Comparison of ENCODE assay signal across 1 cellular context in genomic region chr10:29324220-29324831, GRCh38.
TF ChIP-seq lines count a peak whose summit lies in the region.

No MANE protein-coding gene starts in this region.

TF ChIP-seq in HepG2, 621 proteins besides CTCF, POLR2A, EP300 and RAD21 (continued from another document and continues in another):
- TF ChIP-seq TRAFD1 (CRISPR knock-in tag; IDR thresholded peaks at IDR 0.05; ENCODE audit: borderline replicate concordance) (no peak), ZNF251 (CRISPR knock-in tag; IDR thresholded peaks at IDR 0.05) (no peak), PPARG (CRISPR knock-in tag; conservative IDR thresholded peaks at IDR 0.05) (no peak), ZNF264 (CRISPR knock-in tag; IDR thresholded peaks at IDR 0.05) (0 out of 2 replicates have a peak, but pooled peaks have one; percentile 30), NR2C2 (CRISPR knock-in tag; IDR thresholded peaks at IDR 0.05; ENCODE audit: borderline replicate concordance) (no peak), ZFX (CRISPR knock-in tag; IDR thresholded peaks at IDR 0.05; ENCODE audit: low read depth) (peak; percentile 22; the same call in 1 of the 2 replicates), ZNF619 (CRISPR knock-in tag; IDR thresholded peaks at IDR 0.05) (no peak), HDAC6 (IDR thresholded peaks at IDR 0.05; ENCODE audit: low read depth, low read length) (no peak), NFATC3 (CRISPR knock-in tag; IDR thresholded peaks at IDR 0.05) (no peak), SMARCE1 (IDR thresholded peaks at IDR 0.05; ENCODE audit: borderline replicate concordance) (no peak), HNF4G (IDR thresholded peaks at IDR 0.05; ENCODE audit: borderline replicate concordance, low read depth, low read length) (no peak), HNF4G (CRISPR knock-in tag; IDR thresholded peaks at IDR 0.05; ENCODE audit: borderline replicate concordance, low read depth) (no peak), ZNF792 (CRISPR knock-in tag; IDR thresholded peaks at IDR 0.05) (peak; percentile 29; the same call in 1 of the 2 replicates), KAT8 (CRISPR knock-in tag; IDR thresholded peaks at IDR 0.05) (peak; percentile 34; the same call in 1 of the 2 replicates), NCOR1 (IDR thresholded peaks at IDR 0.05; ENCODE audit: borderline replicate concordance, low read length) (0 out of 2 replicates have a peak, but pooled peaks have one; percentile 51), TARDBP (CRISPR knock-in tag; IDR thresholded peaks at IDR 0.05) (peak; percentile 52; the same call in 1 of the 2 replicates), FIP1L1 (IDR thresholded peaks at IDR 0.05; ENCODE audit: borderline replicate concordance, insufficient read depth, low read depth, low read length) (no peak), ZNF235 (CRISPR knock-in tag; IDR thresholded peaks at IDR 0.05; ENCODE audit: borderline replicate concordance) (no peak), ZNF296 (CRISPR knock-in tag; conservative IDR thresholded peaks at IDR 0.05) (no peak), ZNF790 (CRISPR knock-in tag; IDR thresholded peaks at IDR 0.05; ENCODE audit: borderline replicate concordance) (no peak), ISX (CRISPR knock-in tag; conservative IDR thresholded peaks at IDR 0.05) (no peak), THYN1 (CRISPR knock-in tag; IDR thresholded peaks at IDR 0.05; ENCODE audit: borderline replicate concordance, low read depth) (no peak), SAFB2 (CRISPR knock-in tag; IDR thresholded peaks at IDR 0.05; ENCODE audit: borderline replicate concordance, low read depth) (no peak), ZGPAT (CRISPR knock-in tag; IDR thresholded peaks at IDR 0.05) (0 out of 2 replicates have a peak, but pooled peaks have one; percentile 22), ZNF724P (CRISPR knock-in tag; IDR thresholded peaks at IDR 0.05; ENCODE audit: borderline replicate concordance) (no peak), ZNF30 (CRISPR knock-in tag; IDR thresholded peaks at IDR 0.05) (no peak), STAG1 (CRISPR knock-in tag; IDR thresholded peaks at IDR 0.05) (no peak), KMT2A (CRISPR knock-in tag; IDR thresholded peaks at IDR 0.05) (0 out of 2 replicates have a peak, but pooled peaks have one; percentile 24), TCF7L2 (IDR thresholded peaks at IDR 0.05; ENCODE audit: low read depth, low read length) (no peak), ARNTL (CRISPR knock-in tag; IDR thresholded peaks at IDR 0.05) (no peak), HDAC2 (CRISPR knock-in tag; IDR thresholded peaks at IDR 0.05) (peak; percentile 52; the same call in 1 of the 2 replicates), PCBP2 (optimal IDR thresholded peaks at IDR 0.05; ENCODE audit: low read depth, low read length, poor library complexity, severe bottlenecking) (no peak), LRRFIP1 (CRISPR knock-in tag; conservative IDR thresholded peaks at IDR 0.05) (no peak), SP2 (CRISPR knock-in tag; IDR thresholded peaks at IDR 0.05) (no peak), ZNF614 (CRISPR knock-in tag; IDR thresholded peaks at IDR 0.05; ENCODE audit: borderline replicate concordance) (peak; percentile 13; the same call in 1 of the 2 replicates), CBX5 (CRISPR knock-in tag; IDR thresholded peaks at IDR 0.05; ENCODE audit: borderline replicate concordance) (0 out of 2 replicates have a peak, but pooled peaks have one; percentile 43), TBL1XR1 (IDR thresholded peaks at IDR 0.05; ENCODE audit: borderline replicate concordance, low read length, partially characterized antibody) (peak; percentile 38), DR1 (CRISPR knock-in tag; IDR thresholded peaks at IDR 0.05) (no peak)
- TF ChIP-seq, protein P1, sequence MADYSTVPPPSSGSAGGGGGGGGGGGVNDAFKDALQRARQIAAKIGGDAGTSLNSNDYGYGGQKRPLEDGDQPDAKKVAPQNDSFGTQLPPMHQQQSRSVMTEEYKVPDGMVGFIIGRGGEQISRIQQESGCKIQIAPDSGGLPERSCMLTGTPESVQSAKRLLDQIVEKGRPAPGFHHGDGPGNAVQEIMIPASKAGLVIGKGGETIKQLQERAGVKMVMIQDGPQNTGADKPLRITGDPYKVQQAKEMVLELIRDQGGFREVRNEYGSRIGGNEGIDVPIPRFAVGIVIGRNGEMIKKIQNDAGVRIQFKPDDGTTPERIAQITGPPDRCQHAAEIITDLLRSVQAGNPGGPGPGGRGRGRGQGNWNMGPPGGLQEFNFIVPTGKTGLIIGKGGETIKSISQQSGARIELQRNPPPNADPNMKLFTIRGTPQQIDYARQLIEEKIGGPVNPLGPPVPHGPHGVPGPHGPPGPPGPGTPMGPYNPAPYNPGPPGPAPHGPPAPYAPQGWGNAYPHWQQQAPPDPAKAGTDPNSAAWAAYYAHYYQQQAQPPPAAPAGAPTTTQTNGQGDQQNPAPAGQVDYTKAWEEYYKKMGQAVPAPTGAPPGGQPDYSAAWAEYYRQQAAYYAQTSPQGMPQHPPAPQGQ (CRISPR knock-in tag; IDR thresholded peaks at IDR 0.05; ENCODE audit: borderline replicate concordance) = no peak
- TF ChIP-seq, protein P2, sequence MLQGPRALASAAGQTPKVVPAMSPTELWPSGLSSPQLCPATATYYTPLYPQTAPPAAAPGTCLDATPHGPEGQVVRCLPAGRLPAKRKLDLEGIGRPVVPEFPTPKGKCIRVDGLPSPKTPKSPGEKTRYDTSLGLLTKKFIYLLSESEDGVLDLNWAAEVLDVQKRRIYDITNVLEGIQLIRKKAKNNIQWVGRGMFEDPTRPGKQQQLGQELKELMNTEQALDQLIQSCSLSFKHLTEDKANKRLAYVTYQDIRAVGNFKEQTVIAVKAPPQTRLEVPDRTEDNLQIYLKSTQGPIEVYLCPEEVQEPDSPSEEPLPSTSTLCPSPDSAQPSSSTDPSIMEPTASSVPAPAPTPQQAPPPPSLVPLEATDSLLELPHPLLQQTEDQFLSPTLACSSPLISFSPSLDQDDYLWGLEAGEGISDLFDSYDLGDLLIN (CRISPR knock-in tag; IDR thresholded peaks at IDR 0.05; ENCODE audit: borderline replicate concordance) = no peak
- TF ChIP-seq, protein P3, sequence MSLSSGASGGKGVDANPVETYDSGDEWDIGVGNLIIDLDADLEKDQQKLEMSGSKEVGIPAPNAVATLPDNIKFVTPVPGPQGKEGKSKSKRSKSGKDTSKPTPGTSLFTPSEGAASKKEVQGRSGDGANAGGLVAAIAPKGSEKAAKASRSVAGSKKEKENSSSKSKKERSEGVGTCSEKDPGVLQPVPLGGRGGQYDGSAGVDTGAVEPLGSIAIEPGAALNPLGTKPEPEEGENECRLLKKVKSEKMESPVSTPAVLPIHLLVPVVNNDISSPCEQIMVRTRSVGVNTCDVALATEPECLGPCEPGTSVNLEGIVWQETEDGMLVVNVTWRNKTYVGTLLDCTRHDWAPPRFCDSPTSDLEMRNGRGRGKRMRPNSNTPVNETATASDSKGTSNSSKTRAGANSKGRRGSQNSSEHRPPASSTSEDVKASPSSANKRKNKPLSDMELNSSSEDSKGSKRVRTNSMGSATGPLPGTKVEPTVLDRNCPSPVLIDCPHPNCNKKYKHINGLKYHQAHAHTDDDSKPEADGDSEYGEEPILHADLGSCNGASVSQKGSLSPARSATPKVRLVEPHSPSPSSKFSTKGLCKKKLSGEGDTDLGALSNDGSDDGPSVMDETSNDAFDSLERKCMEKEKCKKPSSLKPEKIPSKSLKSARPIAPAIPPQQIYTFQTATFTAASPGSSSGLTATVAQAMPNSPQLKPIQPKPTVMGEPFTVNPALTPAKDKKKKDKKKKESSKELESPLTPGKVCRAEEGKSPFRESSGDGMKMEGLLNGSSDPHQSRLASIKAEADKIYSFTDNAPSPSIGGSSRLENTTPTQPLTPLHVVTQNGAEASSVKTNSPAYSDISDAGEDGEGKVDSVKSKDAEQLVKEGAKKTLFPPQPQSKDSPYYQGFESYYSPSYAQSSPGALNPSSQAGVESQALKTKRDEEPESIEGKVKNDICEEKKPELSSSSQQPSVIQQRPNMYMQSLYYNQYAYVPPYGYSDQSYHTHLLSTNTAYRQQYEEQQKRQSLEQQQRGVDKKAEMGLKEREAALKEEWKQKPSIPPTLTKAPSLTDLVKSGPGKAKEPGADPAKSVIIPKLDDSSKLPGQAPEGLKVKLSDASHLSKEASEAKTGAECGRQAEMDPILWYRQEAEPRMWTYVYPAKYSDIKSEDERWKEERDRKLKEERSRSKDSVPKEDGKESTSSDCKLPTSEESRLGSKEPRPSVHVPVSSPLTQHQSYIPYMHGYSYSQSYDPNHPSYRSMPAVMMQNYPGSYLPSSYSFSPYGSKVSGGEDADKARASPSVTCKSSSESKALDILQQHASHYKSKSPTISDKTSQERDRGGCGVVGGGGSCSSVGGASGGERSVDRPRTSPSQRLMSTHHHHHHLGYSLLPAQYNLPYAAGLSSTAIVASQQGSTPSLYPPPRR (CRISPR knock-in tag; IDR thresholded peaks at IDR 0.05; ENCODE audit: borderline replicate concordance) = peak; percentile 37; the same call in 1 of the 2 replicates
- TF ChIP-seq, protein P4, sequence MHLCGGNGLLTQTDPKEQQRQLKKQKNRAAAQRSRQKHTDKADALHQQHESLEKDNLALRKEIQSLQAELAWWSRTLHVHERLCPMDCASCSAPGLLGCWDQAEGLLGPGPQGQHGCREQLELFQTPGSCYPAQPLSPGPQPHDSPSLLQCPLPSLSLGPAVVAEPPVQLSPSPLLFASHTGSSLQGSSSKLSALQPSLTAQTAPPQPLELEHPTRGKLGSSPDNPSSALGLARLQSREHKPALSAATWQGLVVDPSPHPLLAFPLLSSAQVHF (CRISPR knock-in tag; IDR thresholded peaks at IDR 0.05) = no peak
- TF ChIP-seq, protein P5, sequence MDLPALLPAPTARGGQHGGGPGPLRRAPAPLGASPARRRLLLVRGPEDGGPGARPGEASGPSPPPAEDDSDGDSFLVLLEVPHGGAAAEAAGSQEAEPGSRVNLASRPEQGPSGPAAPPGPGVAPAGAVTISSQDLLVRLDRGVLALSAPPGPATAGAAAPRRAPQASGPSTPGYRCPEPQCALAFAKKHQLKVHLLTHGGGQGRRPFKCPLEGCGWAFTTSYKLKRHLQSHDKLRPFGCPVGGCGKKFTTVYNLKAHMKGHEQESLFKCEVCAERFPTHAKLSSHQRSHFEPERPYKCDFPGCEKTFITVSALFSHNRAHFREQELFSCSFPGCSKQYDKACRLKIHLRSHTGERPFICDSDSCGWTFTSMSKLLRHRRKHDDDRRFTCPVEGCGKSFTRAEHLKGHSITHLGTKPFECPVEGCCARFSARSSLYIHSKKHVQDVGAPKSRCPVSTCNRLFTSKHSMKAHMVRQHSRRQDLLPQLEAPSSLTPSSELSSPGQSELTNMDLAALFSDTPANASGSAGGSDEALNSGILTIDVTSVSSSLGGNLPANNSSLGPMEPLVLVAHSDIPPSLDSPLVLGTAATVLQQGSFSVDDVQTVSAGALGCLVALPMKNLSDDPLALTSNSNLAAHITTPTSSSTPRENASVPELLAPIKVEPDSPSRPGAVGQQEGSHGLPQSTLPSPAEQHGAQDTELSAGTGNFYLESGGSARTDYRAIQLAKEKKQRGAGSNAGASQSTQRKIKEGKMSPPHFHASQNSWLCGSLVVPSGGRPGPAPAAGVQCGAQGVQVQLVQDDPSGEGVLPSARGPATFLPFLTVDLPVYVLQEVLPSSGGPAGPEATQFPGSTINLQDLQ (CRISPR knock-in tag; IDR thresholded peaks at IDR 0.05) = no peak
